1 cellular context compared by ENCODE assay signal in the genomic region with DNA sequence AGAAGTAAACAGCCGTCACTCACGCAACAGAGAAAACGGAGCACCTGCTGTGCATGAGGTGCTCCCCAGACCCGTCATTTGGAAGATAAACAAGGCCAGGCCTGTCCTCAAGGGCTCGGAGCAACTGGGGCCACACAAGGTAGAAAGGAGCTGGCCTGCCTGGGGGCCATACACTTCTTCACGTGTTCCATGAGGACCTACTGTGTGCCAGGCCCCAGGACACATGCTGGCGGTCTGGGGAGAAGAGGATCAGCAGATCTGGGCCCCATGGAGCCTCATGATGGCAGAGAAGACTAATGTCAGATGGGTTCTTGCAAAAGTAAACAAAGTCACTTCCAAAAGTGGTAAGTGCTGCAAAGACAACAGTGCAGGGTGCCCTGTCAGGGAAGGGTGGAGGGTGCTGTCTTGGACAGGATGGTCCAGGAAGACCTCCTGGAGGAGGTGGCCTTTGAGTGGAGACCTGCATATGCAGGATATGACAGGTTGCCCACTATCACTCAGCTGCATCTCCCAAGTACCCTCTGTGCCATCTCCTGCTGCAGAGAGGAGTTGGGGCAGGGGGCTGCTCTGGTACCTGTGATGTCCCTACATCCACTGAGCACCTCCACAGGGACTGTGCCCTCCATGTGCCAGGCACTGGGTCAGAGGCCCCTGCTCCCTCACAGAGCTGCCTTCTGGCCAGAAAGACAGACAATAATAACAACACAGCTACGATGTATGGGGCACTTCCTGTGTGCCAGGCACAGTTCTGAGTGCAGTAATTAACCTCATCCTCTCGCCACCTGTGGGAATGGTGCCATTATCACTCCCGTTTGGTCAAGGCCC.
TF ChIP-seq lines count a peak whose summit lies in the region.

No MANE protein-coding gene starts in this region.

TF ChIP-seq in HepG2, 621 proteins besides CTCF, POLR2A, EP300 and RAD21:
- TF ChIP-seq ZNF670 (CRISPR knock-in tag; IDR thresholded peaks at IDR 0.05; ENCODE audit: borderline replicate concordance) = no peak
- 0 out of 2 replicates have a peak, but pooled peaks have one; percentile 39 for TF ChIP-seq ZNF263 (CRISPR knock-in tag; IDR thresholded peaks at IDR 0.05)
